Comparison of ENCODE assay signal across 1 cellular context in genomic region chr2:208062113-208062512, GRCh38.
A peak's percentile ranks its signal among the peaks of the same experiment; 100 is the strongest.
TF ChIP-seq lines count a peak whose summit lies in the region.

No MANE protein-coding gene starts in this region.

TF ChIP-seq in K562, 482 proteins besides CTCF, POLR2A, EP300 and RAD21 (continued from another document and continues in another):
- no peak for TF ChIP-seq NR2F6 (CRISPR knock-in tag; IDR thresholded peaks at IDR 0.05)
- no peak for TF ChIP-seq ZFPM2 (CRISPR knock-in tag; IDR thresholded peaks at IDR 0.05)
- TF ChIP-seq ZNF431 (CRISPR knock-in tag; IDR thresholded peaks at IDR 0.05), result no peak
- peak; percentile 86 for TF ChIP-seq ARID1B (IDR thresholded peaks at IDR 0.05)
- no peak for TF ChIP-seq POLR2AphosphoS5 (IDR thresholded peaks at IDR 0.05; ENCODE audit: control insufficient read depth, insufficient read depth, low read depth, low read length)
- TF ChIP-seq MCM5 (IDR thresholded peaks at IDR 0.05; ENCODE audit: low read depth), result no peak
- TF ChIP-seq REST (CRISPR knock-in tag; IDR thresholded peaks at IDR 0.05; ENCODE audit: low read depth), result no peak
- TF ChIP-seq ZNF384 (IDR thresholded peaks at IDR 0.05; ENCODE audit: low read depth, low read length), result no peak
- TF ChIP-seq HDAC6 (IDR thresholded peaks at IDR 0.05; ENCODE audit: low read depth, low read length), result no peak
- peak; percentile 48 for TF ChIP-seq NCOR1 (IDR thresholded peaks at IDR 0.05)
- TF ChIP-seq HNRNPUL1 (IDR thresholded peaks at IDR 0.05; ENCODE audit: low read length), result no peak
- no peak for TF ChIP-seq ESRRA (IDR thresholded peaks at IDR 0.05; ENCODE audit: borderline replicate concordance, low read depth)
- TF ChIP-seq ZNF717 (CRISPR knock-in tag; IDR thresholded peaks at IDR 0.05), result no peak
- TF ChIP-seq TAL1 (IDR thresholded peaks at IDR 0.05), result peak; percentile 73
- no peak for TF ChIP-seq ZNF274 (IDR thresholded peaks at IDR 0.05; ENCODE audit: borderline replicate concordance, low read depth, low read length)
- TF ChIP-seq MTA2 (IDR thresholded peaks at IDR 0.05; ENCODE audit: low read depth), result peak; percentile 36; the same call in 1 of the 2 replicates
- peak; percentile 34; the same call in 1 of the 2 replicates for TF ChIP-seq STAT5A (IDR thresholded peaks at IDR 0.05; ENCODE audit: borderline replicate concordance, low read length)
- no peak for TF ChIP-seq MNT (conservative IDR thresholded peaks at IDR 0.05)
- no peak for TF ChIP-seq ZNF239 (CRISPR knock-in tag; IDR thresholded peaks at IDR 0.05)
- no peak for TF ChIP-seq ZNF133 (CRISPR knock-in tag; IDR thresholded peaks at IDR 0.05)
- TF ChIP-seq SNAPC5 (CRISPR knock-in tag; IDR thresholded peaks at IDR 0.05), result no peak
- TF ChIP-seq CHAMP1 (IDR thresholded peaks at IDR 0.05), result no peak
- TF ChIP-seq NKRF (IDR thresholded peaks at IDR 0.05; ENCODE audit: borderline replicate concordance), result no peak
- TF ChIP-seq DACH1 (IDR thresholded peaks at IDR 0.05; ENCODE audit: partially characterized antibody), result peak; percentile 26
- no peak for TF ChIP-seq MEF2A (IDR thresholded peaks at IDR 0.05; ENCODE audit: control insufficient read depth, low read depth, low read length)
- no peak for TF ChIP-seq NFE2L1 (tag; IDR thresholded peaks at IDR 0.05; ENCODE audit: borderline replicate concordance, low read depth)
- TF ChIP-seq SIRT6 (IDR thresholded peaks at IDR 0.05; ENCODE audit: low read depth, low read length), result no peak
- no peak for TF ChIP-seq ZBTB1 (CRISPR knock-in tag; IDR thresholded peaks at IDR 0.05; ENCODE audit: borderline replicate concordance, low read depth)
- no peak for TF ChIP-seq MBD2 (IDR thresholded peaks at IDR 0.05; ENCODE audit: borderline replicate concordance, low read depth)
- TF ChIP-seq POU5F1 (IDR thresholded peaks at IDR 0.05; ENCODE audit: borderline replicate concordance, low read depth, low read length, partially characterized antibody), result no peak
- TF ChIP-seq MAFG (tag; conservative IDR thresholded peaks at IDR 0.05), result peak; percentile 46
- no peak for TF ChIP-seq HINFP (tag; conservative IDR thresholded peaks at IDR 0.05; ENCODE audit: low read depth)
- TF ChIP-seq TCF3 (CRISPR knock-in tag; IDR thresholded peaks at IDR 0.05), result peak; percentile 58
- TF ChIP-seq DIDO1 (tag; IDR thresholded peaks at IDR 0.05; ENCODE audit: low read depth), result no peak
- no peak for TF ChIP-seq ZBTB5 (IDR thresholded peaks at IDR 0.05)
- TF ChIP-seq ZBTB49 (CRISPR knock-in tag; IDR thresholded peaks at IDR 0.05; ENCODE audit: borderline replicate concordance), result no peak
- no peak for TF ChIP-seq BHLHE40 (IDR thresholded peaks at IDR 0.05; ENCODE audit: low read length)
- TF ChIP-seq LCOR (CRISPR knock-in tag; IDR thresholded peaks at IDR 0.05), result no peak
- TF ChIP-seq NRF1 (conservative IDR thresholded peaks at IDR 0.05 in 1 of 2, IDR thresholded peaks at IDR 0.05 in 1 of 2), result no peak
- TF ChIP-seq ZNF146 (CRISPR knock-in tag; IDR thresholded peaks at IDR 0.05; ENCODE audit: unreplicated experiment), result no peak
- no peak for TF ChIP-seq E2F6 (IDR thresholded peaks at IDR 0.05; ENCODE audit: borderline replicate concordance in 1 of 2, extremely low read depth in 1 of 2, insufficient read depth in 1 of 2, insufficient read length in 1 of 2, low read depth in 1 of 2, low read length in 1 of 2, poor library complexity in 1 of 2, severe bottlenecking in 1 of 2)
